24 cellular contexts compared by ENCODE assay signal in genomic region chr5:169832236-169832635, GRCh38.
DNase-seq lines count a peak whose midpoint lies in the region; ATAC-seq and TF ChIP-seq lines count a peak whose summit lies in the region.
"Had no signal": no experiment of that assay in that cellular context is flagged by ENCODE, and none has a peak within 500 bp of the region (broad histone marks: within the 10 kb centered on the region; RNA-seq: fewer than 3 reads in every experiment).

No MANE protein-coding gene starts in this region.

- H2BK5ac ChIP-seq in mesenchymal stem cell (ENCODE audit: low read depth, low read length, poor library complexity, severe bottlenecking) = no peak overlapping the region

- H3K4me1 ChIP-seq in mesenchymal stem cell (ENCODE audit: control insufficient read depth, insufficient read depth, low read depth, low read length) = no peaks in the 10 kb centered on the region
- H3K4me1 ChIP-seq in foreskin keratinocyte = peaks cover 3% of the 10 kb centered on the region
- H3K4me1 ChIP-seq: body of pancreas, lower lobe of right lung, sigmoid colon, SJSA1, upper lobe of left lung had no signal

- H3K36me3 Mint-ChIP-seq in activated T-cell treated with anti-CD3 and anti-CD28 coated beads, Interleukin-2, amount 50 U/mL, for 72 hours (ENCODE audit: insufficient read depth in 2 of 2) = peaks cover 3 to 12% of the 10 kb centered on the region in 2 donors
- peaks cover 32% of the 10 kb centered on the region for H3K36me3 Mint-ChIP-seq in activated T-cell treated with anti-CD3 and anti-CD28 coated beads, Interleukin-2, amount 50 U/mL, for 4 hours (ENCODE audit: insufficient read depth)
- H3K36me3 Mint-ChIP-seq in activated B cell treated with CpG ODN at 0.5 μM for 24 hours (ENCODE audit: low read depth) (peaks cover 50% of the 10 kb centered on the region), Calu3 (ENCODE audit: insufficient read depth, unreplicated experiment) (no peaks in the 10 kb centered on the region)

- H3K4me2 ChIP-seq in mesenchymal stem cell (ENCODE audit: low read length, poor library complexity, severe bottlenecking) = no peak overlapping the region

- CTCF ChIA-PET in activated B cell treated with CpG ODN at 0.5 μM for 24 hours (lab: Charles Lee) = no interaction called here
- CTCF ChIA-PET in Calu3 (lab: Charles Lee) = no interaction called here

- no peak overlapping the region for H3K4me3 ChIP-seq in mesenchymal stem cell (ENCODE audit: insufficient read depth in 1 of 2, low read depth in 1 of 2, low read length in 2 of 2)
- H3K4me3 ChIP-seq: body of pancreas, lower lobe of right lung, MG63, sigmoid colon, SJSA1, upper lobe of left lung had no signal

- ATAC-seq in activated T-cell treated with anti-CD3 and anti-CD28 coated beads, Interleukin-2, amount 50 U/mL, for 72 hours (replicated peaks in 1 of 2) = peak in 1 of 2 donors; percentile 40
- ATAC-seq in activated T-cell treated with anti-CD3 and anti-CD28 coated beads, Interleukin-2, amount 50 U/mL, for 4 hours = no peak
- no peak for ATAC-seq in activated B cell treated with CpG ODN at 0.5 μM for 24 hours (ENCODE audit: low read depth)
- no peak for ATAC-seq in foreskin keratinocyte
- ATAC-seq: body of pancreas, lower lobe of right lung, T-cell had no signal

- H3K4me1 Mint-ChIP-seq in activated T-cell treated with anti-CD3 and anti-CD28 coated beads, Interleukin-2, amount 50 U/mL, for 72 hours (ENCODE audit: low read depth) = peaks cover 48% of the 10 kb centered on the region
- peaks cover 15% of the 10 kb centered on the region for H3K4me1 Mint-ChIP-seq in activated T-cell treated with anti-CD3 and anti-CD28 coated beads, Interleukin-2, amount 50 U/mL, for 4 hours (ENCODE audit: low read depth)
- H3K4me1 Mint-ChIP-seq in activated B cell treated with CpG ODN at 0.5 μM for 24 hours (peaks cover 6% of the 10 kb centered on the region), Calu3 (ENCODE audit: low read depth, unreplicated experiment) (no peaks in the 10 kb centered on the region)
- H3K4me1 Mint-ChIP-seq: B cell, neural crest cell had no signal

- H4K91ac ChIP-seq in mesenchymal stem cell (ENCODE audit: low read length) = peak overlapping the region; percentile 57

- H3K14ac ChIP-seq in mesenchymal stem cell (ENCODE audit: low read length in 2 of 2) = peak overlapping the region in 1 of 2 experiments; percentile 5

- H3K9me3 ChIP-seq in mesenchymal stem cell (ENCODE audit: control insufficient read depth, low read length) = no peaks in the 10 kb centered on the region
- H3K9me3 ChIP-seq: body of pancreas, lower lobe of right lung, MG63, sigmoid colon, SJSA1, upper lobe of left lung had no signal

- no TSS peak for BruUV-seq in Calu3 (replicated peaks; lab: Mats Ljungman, UMichigan)

- TF ChIP-seq CTCF in activated B cell treated with CpG ODN at 0.5 μM for 24 hours (IDR thresholded peaks at IDR 0.05) (no peak), foreskin keratinocyte (conservative IDR thresholded peaks at IDR 0.05) (no peak), Calu3 (IDR thresholded peaks at IDR 0.05; ENCODE audit: unreplicated experiment) (no peak)

- no peaks in the 10 kb centered on the region for H3K27me3 Mint-ChIP-seq in activated T-cell treated with anti-CD3 and anti-CD28 coated beads, Interleukin-2, amount 50 U/mL, for 72 hours (ENCODE audit: low read depth)
- H3K27me3 Mint-ChIP-seq in activated T-cell treated with anti-CD3 and anti-CD28 coated beads, Interleukin-2, amount 50 U/mL, for 4 hours (ENCODE audit: low read depth) = no peaks in the 10 kb centered on the region
- no peaks in the 10 kb centered on the region for H3K27me3 Mint-ChIP-seq in activated B cell treated with CpG ODN at 0.5 μM for 24 hours
- H3K27me3 Mint-ChIP-seq in Calu3 (ENCODE audit: unreplicated experiment) = peaks cover 51% of the 10 kb centered on the region
- H3K27me3 Mint-ChIP-seq: B cell, T-cell had no signal

- POLR2A ChIA-PET in activated B cell treated with CpG ODN at 0.5 μM for 24 hours (lab: Charles Lee) = no interaction called here

- DNase-seq in activated T-cell treated with anti-CD3 and anti-CD28 coated beads, Interleukin-2, amount 50 U/mL, for 72 hours = no peak
- DNase-seq in activated T-cell treated with anti-CD3 and anti-CD28 coated beads, Interleukin-2, amount 50 U/mL, for 4 hours = no peak
- DNase-seq in activated B cell treated with CpG ODN at 0.5 μM for 24 hours (no peak), mesenchymal stem cell (no peak), HK-2 (ENCODE audit: unreplicated experiment) (no peak), putamen (ENCODE audit: low spot score) (no peak), foreskin keratinocyte (no peak), Calu3 (no peak)
- DNase-seq: activated CD4-positive, alpha-beta T cell treated with anti-CD3 and anti-CD28 coated beads for 4 hours; body of pancreas; head of caudate nucleus; kidney glomerular epithelial cell; lower lobe of right lung; MG63; NCI-H2171 treated with DMSO at 0.1 percent for 48 hours; NCI-H526; sigmoid colon; stimulated activated CD4-positive, alpha-beta T cell treated with anti-CD3 and anti-CD28 coated beads, Interleukin-15, amount 100 ng/mL, for 24 hours; T-cell; upper lobe of left lung had no signal

- H3K27me3 ChIP-seq in mesenchymal stem cell (ENCODE audit: control insufficient read depth in 1 of 2, insufficient read depth in 1 of 2, low read length in 2 of 2) = no peaks in the 10 kb centered on the region
- H3K27me3 ChIP-seq in foreskin keratinocyte = no peaks in the 10 kb centered on the region
- H3K27me3 ChIP-seq: body of pancreas, MG63, sigmoid colon, SJSA1, upper lobe of left lung had no signal

- H2AK5ac ChIP-seq in mesenchymal stem cell (ENCODE audit: low read length, severe bottlenecking) = no peak overlapping the region

- H3K18ac ChIP-seq in mesenchymal stem cell (ENCODE audit: low read depth in 1 of 2, low read length in 2 of 2) = peak overlapping the region; percentile 13 to 56

- peak overlapping the region; percentile 67 for H4K8ac ChIP-seq in mesenchymal stem cell (ENCODE audit: low read length)

- H2BK120ac ChIP-seq in mesenchymal stem cell (ENCODE audit: low read depth, low read length) = no peak overlapping the region

- no peak overlapping the region for H2AFZ ChIP-seq in mesenchymal stem cell (ENCODE audit: low read depth, low read length)

- WGBS in mesenchymal stem cell = 100% methylated on average over 2 of the region's 3 CpGs

- H3K23ac ChIP-seq in mesenchymal stem cell (ENCODE audit: low read length in 2 of 2) = no peak overlapping the region

- intact Hi-C loops in activated B cell treated with CpG ODN at 0.5 μM for 24 hours (cut with micrococcal nuclease) = no loop called here
- intact Hi-C loops in Calu3 (cut with micrococcal nuclease; ENCODE audit: unreplicated experiment) = no loop called here

- peak overlapping the region in 1 of 2 experiments; percentile 3 for H2BK12ac ChIP-seq in mesenchymal stem cell (ENCODE audit: low read length in 2 of 2)

- H2BK15ac ChIP-seq in mesenchymal stem cell (ENCODE audit: low read depth, poor library complexity, severe bottlenecking) = no peak overlapping the region

- H3K27ac Mint-ChIP-seq in activated T-cell treated with anti-CD3 and anti-CD28 coated beads, Interleukin-2, amount 50 U/mL, for 72 hours = peak overlapping the region; percentile 67
- H3K27ac Mint-ChIP-seq in activated B cell treated with CpG ODN at 0.5 μM for 24 hours = peak overlapping the region; percentile 3
- H3K27ac Mint-ChIP-seq in Calu3 (ENCODE audit: unreplicated experiment) = no peak overlapping the region

- H3K9ac ChIP-seq in mesenchymal stem cell (ENCODE audit: low read length) = no peak overlapping the region

- no peaks in the 10 kb centered on the region for H3K79me1 ChIP-seq in mesenchymal stem cell (replicated peaks; ENCODE audit: low read length, poor library complexity, severe bottlenecking)

- H3K9me3 Mint-ChIP-seq in activated T-cell treated with anti-CD3 and anti-CD28 coated beads, Interleukin-2, amount 50 U/mL, for 72 hours = no peaks in the 10 kb centered on the region
- no peaks in the 10 kb centered on the region for H3K9me3 Mint-ChIP-seq in activated T-cell treated with anti-CD3 and anti-CD28 coated beads, Interleukin-2, amount 50 U/mL, for 4 hours
- H3K9me3 Mint-ChIP-seq in activated B cell treated with CpG ODN at 0.5 μM for 24 hours (no peaks in the 10 kb centered on the region), Calu3 (ENCODE audit: low read depth, unreplicated experiment) (no peaks in the 10 kb centered on the region)
- H3K9me3 Mint-ChIP-seq: neural crest cell, T-cell had no signal

- no peaks in the 10 kb centered on the region for H3K36me3 ChIP-seq in mesenchymal stem cell (ENCODE audit: control insufficient read depth in 1 of 2, insufficient read depth in 2 of 2, low read depth in 1 of 2, low read length in 2 of 2)
- H3K36me3 ChIP-seq: lower lobe of right lung, MG63, sigmoid colon, SJSA1, upper lobe of left lung had no signal

- peak overlapping the region in 1 of 2 donors; percentile 26 for H3K4me3 Mint-ChIP-seq in activated T-cell treated with anti-CD3 and anti-CD28 coated beads, Interleukin-2, amount 50 U/mL, for 72 hours
- H3K4me3 Mint-ChIP-seq in activated T-cell treated with anti-CD3 and anti-CD28 coated beads, Interleukin-2, amount 50 U/mL, for 4 hours = no peak overlapping the region
- no peak overlapping the region for H3K4me3 Mint-ChIP-seq in activated B cell treated with CpG ODN at 0.5 μM for 24 hours
- no peak overlapping the region for H3K4me3 Mint-ChIP-seq in Calu3 (ENCODE audit: low read depth, unreplicated experiment)
- H3K4me3 Mint-ChIP-seq: B cell, neural crest cell, T-cell had no signal

- H3K4ac ChIP-seq in mesenchymal stem cell (ENCODE audit: low read depth in 1 of 2, low read length in 2 of 2) = peak overlapping the region in 1 of 2 experiments; percentile 47

- no peak overlapping the region for H3K27ac ChIP-seq in mesenchymal stem cell (ENCODE audit: low read length, poor library complexity, severe bottlenecking)
- no peak overlapping the region for H3K27ac ChIP-seq in foreskin keratinocyte
- H3K27ac ChIP-seq: body of pancreas, epithelial cell of prostate, lower lobe of right lung, sigmoid colon, SJSA1, upper lobe of left lung had no signal
